ENCODE assay signal across 8 cellular contexts in the genomic region with DNA sequence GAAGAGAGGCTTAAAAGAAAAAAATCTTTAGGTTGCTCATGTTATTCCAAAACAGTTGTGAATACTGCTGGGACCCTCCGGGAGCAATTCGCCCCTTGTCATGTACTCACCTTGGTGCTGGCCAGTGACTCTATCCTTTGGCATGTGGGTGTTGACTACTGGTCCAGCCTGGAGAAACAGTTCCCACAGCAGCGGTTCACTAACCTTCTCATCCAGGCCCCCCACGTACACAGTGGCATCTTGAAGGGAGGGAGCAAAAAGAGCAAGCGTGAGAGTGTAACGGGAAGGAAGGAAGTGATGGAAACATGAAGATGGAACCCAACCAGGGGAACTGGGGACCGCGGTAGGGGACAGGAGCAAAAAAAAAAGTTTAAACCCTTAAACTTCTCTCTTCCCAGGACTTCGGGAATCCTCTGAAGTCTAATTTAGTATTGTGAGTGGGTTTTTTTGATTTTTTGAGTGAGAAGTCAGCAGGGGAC. TPM values are rescaled to one million over a fixed set of nuclear protein-coding genes. Genes with fewer than 3 reads are reported as not detected.
DNase-seq lines count a peak whose midpoint lies in the region; ATAC-seq and TF ChIP-seq lines count a peak whose summit lies in the region.

No MANE protein-coding gene starts in this region.

- peak overlapping the region; percentile 70 to 86 for H3K9ac ChIP-seq in duodenal mucosa (ENCODE audit: low read depth in 1 of 2, low read length in 2 of 2)

- intact Hi-C loops in CD4-positive, alpha-beta T cell (cut with DNase I, micrococcal nuclease): loop anchor here (1.0 to 2.0 kb wide), 4 partner anchors 28 to 39 kb away; a partner anchor contains a TSS

- peak overlapping the region; percentile 99 for H3K27ac Mint-ChIP-seq in CD4-positive, alpha-beta T cell
- H3K27ac Mint-ChIP-seq in nephron progenitor cell: peak overlapping the region; percentile 98

- TF ChIP-seq CTCF in CD4-positive, alpha-beta T cell (IDR thresholded peaks at IDR 0.05): no peak
- no peak for TF ChIP-seq CTCF in nephron progenitor cell (IDR thresholded peaks at IDR 0.05)

- no peak for ATAC-seq in CD4-positive, alpha-beta T cell (ENCODE audit: poor library complexity)
- ATAC-seq in GM21515 (IDR thresholded peaks at IDR 0.05; ENCODE audit: unreplicated experiment): no peak

- peaks cover 62% of the 10 kb centered on the region for H3K36me3 Mint-ChIP-seq in CD4-positive, alpha-beta T cell (ENCODE audit: low read depth)
- H3K36me3 Mint-ChIP-seq in nephron progenitor cell (ENCODE audit: low read depth): peaks cover 48% of the 10 kb centered on the region

- H3K36me3 ChIP-seq in MG63 (peaks cover 50% of the 10 kb centered on the region), duodenal mucosa (ENCODE audit: control insufficient read depth in 1 of 2, insufficient read depth in 2 of 2, low read length in 2 of 2) (peaks cover 55 to 73% of the 10 kb centered on the region in 2 donors)

- peaks cover 8% of the 10 kb centered on the region for H3K27me3 Mint-ChIP-seq in CD4-positive, alpha-beta T cell
- H3K27me3 Mint-ChIP-seq in nephron progenitor cell (ENCODE audit: low read depth, poor library complexity): peaks cover 5% of the 10 kb centered on the region

- H3K27me3 ChIP-seq in CD4-positive, alpha-beta T cell (ENCODE audit: control insufficient read depth, insufficient read depth, low read length): no peaks in the 10 kb centered on the region
- H3K27me3 ChIP-seq in MG63 (no peaks in the 10 kb centered on the region), duodenal mucosa (ENCODE audit: control insufficient read depth in 1 of 2, insufficient read depth in 2 of 2, low read length in 2 of 2) (no peaks in the 10 kb centered on the region)

- peaks cover 47% of the 10 kb centered on the region for H3K4me1 Mint-ChIP-seq in CD4-positive, alpha-beta T cell (ENCODE audit: low read depth)
- peaks cover 50% of the 10 kb centered on the region for H3K4me1 Mint-ChIP-seq in nephron progenitor cell

- CTCF ChIA-PET in CD4-positive, alpha-beta T cell (lab: Charles Lee): no interaction called here

- H3K27ac ChIP-seq in CD4-positive, alpha-beta T cell (ENCODE audit: low read depth, low read length): peak overlapping the region; percentile 87
- no peak overlapping the region for H3K27ac ChIP-seq in duodenal mucosa (ENCODE audit: low read depth, low read length)

- POLR2A ChIA-PET in CD4-positive, alpha-beta T cell (lab: Charles Lee): no interaction called here

- H3K4me3 ChIP-seq in MG63 (peak overlapping the region; percentile 98), duodenal mucosa (ENCODE audit: low read depth in 1 of 2, low read length in 2 of 2) (peak overlapping the region; percentile 79 to 97)

- no peaks in the 10 kb centered on the region for H3K9me3 ChIP-seq in CD4-positive, alpha-beta T cell (ENCODE audit: control insufficient read depth, low read length)
- H3K9me3 ChIP-seq in MG63 (no peaks in the 10 kb centered on the region), duodenal mucosa (ENCODE audit: control insufficient read depth in 1 of 2, low read length in 2 of 2) (no peaks in the 10 kb centered on the region)

- H3K4me1 ChIP-seq in duodenal mucosa (ENCODE audit: control insufficient read depth in 1 of 2, insufficient read depth in 2 of 2, low read length in 2 of 2): peaks cover 32 to 40% of the 10 kb centered on the region in 2 donors

- H3K9me3 Mint-ChIP-seq in CD4-positive, alpha-beta T cell: no peaks in the 10 kb centered on the region
- H3K9me3 Mint-ChIP-seq in nephron progenitor cell: no peaks in the 10 kb centered on the region

- H3K4me3 Mint-ChIP-seq in CD4-positive, alpha-beta T cell: peak overlapping the region; percentile 98
- H3K4me3 Mint-ChIP-seq in nephron progenitor cell: peak overlapping the region; percentile 100

- no peak for DNase-seq in CD4-positive, alpha-beta T cell
- DNase-seq in MG63: peak; percentile 18
- DNase-seq in nephron progenitor cell: no peak
- no peak for DNase-seq in HPDE6-E6E7 (ENCODE audit: extremely low spot score)
- DNase-seq in Ammon's horn (ENCODE audit: low spot score): no peak
- no peak for DNase-seq in NAMALWA (ENCODE audit: low spot score)

RNA-seq across cellular contexts. Expression of a gene that starts 0.5 kb away (rescaled TPM):
- total RNA-seq in CD4-positive, alpha-beta T cell: 10 to 100 TPM; 38.0 to 38.6 TPM
- total RNA-seq in MG63 (2014; rRNA removed; shearing (Covaris generic); ENCODE audit: low replicate concordance): 35.9 and 42.3 TPM in 2 replicates

RNA-seq across cellular contexts. Expression of a gene that starts 9.5 kb away (rescaled TPM):
- total RNA-seq in CD4-positive, alpha-beta T cell: 1 to 10 TPM; 2.5 to 2.9 TPM
- total RNA-seq in MG63 (2014; rRNA removed; shearing (Covaris generic); ENCODE audit: low replicate concordance): 0.16 TPM in 1 of 2 replicates, not detected in the other

RNA-seq across cellular contexts. Expression of a gene that starts 9.6 kb away (rescaled TPM):
- under 1 TPM; 0.49 to 0.70 TPM for total RNA-seq in CD4-positive, alpha-beta T cell
- 0.35 and 3.0 TPM in 2 replicates for total RNA-seq in MG63 (2014; rRNA removed; shearing (Covaris generic); ENCODE audit: low replicate concordance)

RNA-seq across cellular contexts. Expression of a gene that starts 27.7 kb away (rescaled TPM):
- 1 to 10 TPM; 4.6 to 6.4 TPM for total RNA-seq in CD4-positive, alpha-beta T cell
- 9.5 and 33.3 TPM in 2 replicates for total RNA-seq in MG63 (2014; rRNA removed; shearing (Covaris generic); ENCODE audit: low replicate concordance)
